Comparison of ENCODE assay signal across 23 cellular contexts in genomic region chr2:149990965-149991364, GRCh38.
"Had no signal": no experiment of that assay in that cellular context is flagged by ENCODE, and none has a peak within 500 bp of the region (broad histone marks: within the 10 kb centered on the region; RNA-seq: fewer than 3 reads in every experiment).

No MANE protein-coding gene starts in this region.

- FAIRE-seq: bronchial epithelial cell, endothelial cell of umbilical vein had no signal

- H3K4me3 ChIP-seq: ascending aorta, esophagus squamous epithelium had no signal

- H3K27ac ChIP-seq: esophagus squamous epithelium had no signal

- H3K9me3 ChIP-seq: ascending aorta, esophagus squamous epithelium had no signal

- ATAC-seq: activated CD4-positive, alpha-beta T cell treated with anti-CD3 and anti-CD28 coated beads for 36 hours; activated naive CD4-positive, alpha-beta T cell treated with anti-CD3 and anti-CD28 coated beads, Interleukin-2, amount 50 U/mL, for 72 hours; activated T-cell treated with anti-CD3 and anti-CD28 coated beads, Interleukin-2, amount 50 U/mL, for 72 hours; effector memory CD8-positive, alpha-beta T cell had no signal

- H3K36me3 ChIP-seq: ascending aorta, esophagus squamous epithelium had no signal

- H3K27me3 ChIP-seq: ascending aorta, esophagus squamous epithelium had no signal

- DNase-seq: activated CD4-positive, alpha-beta memory T cell treated with anti-CD3 and anti-CD28 coated beads, Interleukin-2, amount 10 ng/mL, durations not matched to agents 7 days and 5 days; activated CD4-positive, alpha-beta T cell treated with anti-CD3 and anti-CD28 coated beads for 36 hours; activated CD4-positive, alpha-beta T cell treated with anti-CD3 and anti-CD28 coated beads, Interleukin-2, amount 10 ng/mL, durations not matched to agents 24 days and 14 days; activated CD4-positive, CD25-positive, alpha-beta regulatory T cell; activated CD4-positive, CD25-positive, alpha-beta regulatory T cell treated with anti-CD3 and anti-CD28 coated beads, Interleukin-2, amount 50 U/mL, for 72 hours; activated CD8-positive, alpha-beta memory T cell treated with anti-CD3 and anti-CD28 coated beads, Interleukin-2, amount 50 U/mL, for 48 hours; activated gamma-delta T cell; activated naive CD4-positive, alpha-beta T cell; activated naive CD4-positive, alpha-beta T cell treated with anti-CD3 and anti-CD28 coated beads, Interleukin-2, amount 10 ng/mL, durations not matched to agents 7 days and 5 days; activated naive CD8-positive, alpha-beta T cell treated with anti-CD3 and anti-CD28 coated beads, Interleukin-2, amount 10 ng/mL, durations not matched to agents 7 days and 5 days; activated T-cell treated with anti-CD3 and anti-CD28 coated beads for 4 hours; activated T-cell treated with anti-CD3 and anti-CD28 coated beads, Interleukin-2, amount 50 U/mL, for 24 hours; activated T-cell treated with anti-CD3 and anti-CD28 coated beads, Interleukin-2, amount 50 U/mL, for 72 hours; cortex of kidney; effector CD4-positive, alpha-beta T cell; effector memory CD8-positive, alpha-beta T cell; esophagus squamous epithelium; head of caudate nucleus; T-helper 2 cell had no signal
